6 cellular contexts compared by ENCODE assay signal in the genomic region with DNA sequence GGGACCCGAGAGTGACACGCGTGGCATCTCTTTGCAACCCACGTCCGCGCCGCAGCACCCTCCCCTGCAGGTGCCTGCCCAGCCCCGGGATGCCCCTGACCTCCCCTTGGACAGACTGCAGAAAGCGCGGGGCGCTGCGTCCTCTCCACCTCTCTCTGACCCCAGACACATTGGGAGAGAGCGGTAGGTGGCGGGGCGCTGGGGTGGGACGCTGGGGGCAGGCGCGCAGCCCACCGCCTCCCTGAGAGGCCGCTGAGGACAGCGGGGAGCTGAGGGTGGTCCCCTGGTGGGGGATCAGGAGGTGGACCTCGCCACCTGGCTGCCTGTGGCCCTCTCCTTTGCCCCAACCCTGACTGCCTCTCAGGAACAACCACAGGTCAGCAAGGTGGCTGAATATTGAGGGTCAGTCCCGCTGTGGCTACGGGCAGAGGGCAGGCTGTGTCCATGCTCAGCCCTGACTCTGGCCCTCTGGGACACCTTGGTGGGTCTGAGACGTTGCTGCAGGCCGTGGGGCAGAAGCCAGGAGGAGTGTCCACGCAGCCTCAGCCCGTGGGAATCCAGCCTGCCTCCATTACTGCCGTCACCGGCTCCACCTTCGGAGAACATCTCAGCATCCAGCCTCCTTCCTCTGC. TPM values are rescaled to one million over a fixed set of nuclear protein-coding genes. Genes with fewer than 3 reads are reported as not detected.
A peak's percentile ranks its signal among the peaks of the same experiment; 100 is the strongest.
DNase-seq lines count a peak whose midpoint lies in the region; ATAC-seq and TF ChIP-seq lines count a peak whose summit lies in the region.

No MANE protein-coding gene starts in this region.

- H3K36me3 Mint-ChIP-seq in chondrocyte (ENCODE audit: low read depth), result no peaks in the 10 kb centered on the region

- peaks cover 21% of the 10 kb centered on the region for H3K79me2 ChIP-seq in parathyroid adenoma

- peak; percentile 16 for ATAC-seq in HG02852 (IDR thresholded peaks at IDR 0.05; ENCODE audit: unreplicated experiment)

- no peaks in the 10 kb centered on the region for H3K27me3 ChIP-seq in parathyroid adenoma (ENCODE audit: control insufficient read depth, insufficient read depth, low read length)

- peak overlapping the region; percentile 67 for H3K4me3 Mint-ChIP-seq in chondrocyte (ENCODE audit: unreplicated experiment)

- peak overlapping the region; percentile 68 for H3K4me3 ChIP-seq in parathyroid adenoma (ENCODE audit: low read depth, low read length)

- H3K27ac Mint-ChIP-seq in chondrocyte (ENCODE audit: unreplicated experiment), result no peak overlapping the region

- peaks cover 3% of the 10 kb centered on the region for H3K4me1 ChIP-seq in parathyroid adenoma

- no peaks in the 10 kb centered on the region for H3K36me3 ChIP-seq in parathyroid adenoma (ENCODE audit: control insufficient read depth, insufficient read depth, low read length)

- H3K9me3 ChIP-seq in parathyroid adenoma (ENCODE audit: control insufficient read depth, low read length), result no peaks in the 10 kb centered on the region

- DNase-seq in chondrocyte (ENCODE audit: low spot score) (no peak), occipital lobe (lab: John Stamatoyannopoulos, UW) (no peak), GM20000 (ENCODE audit: low spot score) (no peak), medulla oblongata (ENCODE audit: extremely low spot score) (no peak)

- TF ChIP-seq CTCF in chondrocyte (IDR thresholded peaks at IDR 0.05), result no peak
- no peak for TF ChIP-seq CTCF in parathyroid adenoma (IDR thresholded peaks at IDR 0.05)
- no peak for TF ChIP-seq CTCF in GM20000 (IDR thresholded peaks at IDR 0.05; ENCODE audit: extremely low read depth, missing control alignments)

- H3K9me3 Mint-ChIP-seq in chondrocyte (ENCODE audit: low read depth), result no peaks in the 10 kb centered on the region

- H3K27me3 Mint-ChIP-seq in chondrocyte (ENCODE audit: low read depth), result no peaks in the 10 kb centered on the region

- H3K4me2 ChIP-seq in parathyroid adenoma (ENCODE audit: low read length), result peak overlapping the region; percentile 77

- peak overlapping the region; percentile 15 for H3K27ac ChIP-seq in parathyroid adenoma

- H2AFZ ChIP-seq in parathyroid adenoma, result peak overlapping the region; percentile 87

- H3K4me1 Mint-ChIP-seq in chondrocyte (ENCODE audit: low read depth), result peaks cover 41% of the 10 kb centered on the region

- H3K9ac ChIP-seq in parathyroid adenoma, result no peak overlapping the region

RNA-seq across cellular contexts. Expression of a gene that starts 0.8 kb away (rescaled TPM):
- total RNA-seq in chondrocyte, result 49.2 to 57.5 TPM (median 52.0 TPM) in 3 replicates
- 39.6 TPM for total RNA-seq in occipital lobe

RNA-seq across cellular contexts. Expression of a gene that starts 5.8 kb away (rescaled TPM):
- total RNA-seq in chondrocyte (6.6 to 7.4 TPM (median 6.7 TPM) in 3 replicates), occipital lobe (2.2 TPM)

RNA-seq across cellular contexts. Expression of a gene that starts 27.9 kb away (rescaled TPM):
- total RNA-seq in chondrocyte (1.3 to 2.1 TPM (median 1.7 TPM) in 3 replicates), occipital lobe (not detected)

RNA-seq across cellular contexts. Expression of a gene that starts 33.3 kb away (rescaled TPM):
- 51.9 to 77.5 TPM (median 57.5 TPM) in 3 replicates for total RNA-seq in chondrocyte
- 51.3 TPM for total RNA-seq in occipital lobe

RNA-seq across cellular contexts. Expression of a gene that starts 34.0 kb away (rescaled TPM):
- total RNA-seq in chondrocyte, result 21.6 to 22.3 TPM (median 22.1 TPM) in 3 replicates
- total RNA-seq in occipital lobe, result 8.0 TPM
